29 cellular contexts compared by ENCODE assay signal in genomic region chr1:76993036-76993435, GRCh38.
DNase-seq lines count a peak whose midpoint lies in the region; ATAC-seq, FAIRE-seq and TF ChIP-seq lines count a peak whose summit lies in the region.
"Had no signal": no experiment of that assay in that cellular context is flagged by ENCODE, and none has a peak within 500 bp of the region (broad histone marks: within the 10 kb centered on the region; RNA-seq: fewer than 3 reads in every experiment).

No MANE protein-coding gene starts in this region.

- in situ Hi-C loops in HepG2 (cut with HindIII; ENCODE audit: extremely low pct_ligation_motif_present, low pct_unique_long_range_greater_than_20kb) (no loop called here), K562 (cut with MboI) (no loop called here)

- H3K79me2 ChIP-seq in HepG2 (ENCODE audit: insufficient read depth, low read length) (no peaks in the 10 kb centered on the region), K562 (ENCODE audit: control insufficient read depth, insufficient read depth, low read length) (no peaks in the 10 kb centered on the region)

- no TSS peak for BruUV-seq in HepG2 (replicated peaks; lab: Mats Ljungman, UMichigan)
- no TSS peak for BruUV-seq in K562 (replicated peaks; lab: Mats Ljungman, UMichigan)

- TF ChIP-seq POLR2A in HepG2 (IDR thresholded peaks at IDR 0.05; ENCODE audit: insufficient read depth in 1 of 2, low read depth in 2 of 2, low read length in 2 of 2) (no peak), right lobe of liver (IDR thresholded peaks at IDR 0.05) (no peak), K562 (conservative IDR thresholded peaks at IDR 0.05) (no peak)

- no peaks in the 10 kb centered on the region for H4K20me1 ChIP-seq in HepG2 (ENCODE audit: insufficient read depth, low read length)
- H4K20me1 ChIP-seq in K562 (replicated peaks; ENCODE audit: control insufficient read depth, insufficient read depth, low read length): no peaks in the 10 kb centered on the region
- H4K20me1 ChIP-seq: BLaER1 had no signal

- H3K4me1 Mint-ChIP-seq in neural crest cell: peaks cover 22% of the 10 kb centered on the region
- H3K4me1 Mint-ChIP-seq: CD14-positive monocyte; CD4-positive, CD25-positive, alpha-beta regulatory T cell; CD8-positive, alpha-beta memory T cell had no signal

- no peak overlapping the region for H3K9ac ChIP-seq in HepG2 (ENCODE audit: insufficient read depth, low read depth, low read length)
- no peak overlapping the region for H3K9ac ChIP-seq in K562 (ENCODE audit: insufficient read depth in 1 of 2, low read depth in 2 of 2, low read length in 2 of 2)
- H3K9ac ChIP-seq: BLaER1 had no signal

- no peaks in the 10 kb centered on the region for H3K9me1 ChIP-seq in K562 (ENCODE audit: control insufficient read depth, insufficient read depth, low read length)

- CTCF ChIA-PET in HepG2 (lab: Yijun Ruan, JAX; ENCODE audit: low intra/inter-chr PET ratio, low total read pairs) (no interaction called here), K562 (lab: Yijun Ruan, JAX; ENCODE audit: low intra/inter-chr PET ratio) (no interaction called here)

- TF ChIP-seq CTCF in HepG2 (CRISPR knock-in tag; IDR thresholded peaks at IDR 0.05) (no peak), right lobe of liver (IDR thresholded peaks at IDR 0.05) (no peak), K562 (IDR thresholded peaks at IDR 0.05 in 2 of 3, conservative IDR thresholded peaks at IDR 0.05 in 1 of 3; ENCODE audit: insufficient read depth in 2 of 3, low read depth in 1 of 3, low read length in 3 of 3) (no peak), neural crest cell (conservative IDR thresholded peaks at IDR 0.05) (no peak)

- H3K4me1 ChIP-seq in HepG2 (ENCODE audit: insufficient read depth, low read length): no peaks in the 10 kb centered on the region
- no peaks in the 10 kb centered on the region for H3K4me1 ChIP-seq in right lobe of liver
- no peaks in the 10 kb centered on the region for H3K4me1 ChIP-seq in K562 (replicated peaks in 1 of 2; ENCODE audit: control insufficient read depth in 2 of 2, insufficient read depth in 2 of 2, low read length in 2 of 2)
- H3K4me1 ChIP-seq: BE2C, BLaER1 had no signal

- WGBS in HepG2 (ENCODE audit: low lambda C conversion rate): 44% methylated on average over 1 of the region's 1 CpG
- 100% methylated on average over 1 of the region's 1 CpG for WGBS in right lobe of liver (ENCODE audit: insufficient coverage, low coverage, low lambda C conversion rate, missing lambda C conversion rate)
- 6% methylated on average over 1 of the region's 1 CpG for WGBS in K562 (ENCODE audit: insufficient coverage, low coverage, missing lambda C conversion rate)

- no peak for FAIRE-seq in HepG2 (lab: Jason Lieb, UNC)
- no peak for FAIRE-seq in K562 (lab: Jason Lieb, UNC)
- FAIRE-seq: A204.1, GM12878, GM12892, GM18507, GM19239 had no signal

- intact Hi-C loops in HepG2 (cut with micrococcal nuclease; ENCODE audit: unreplicated experiment): no loop called here
- intact Hi-C loops in right lobe of liver (cut with DNase I): no loop called here
- intact Hi-C loops in K562 (cut with micrococcal nuclease): no loop called here

- no peaks in the 10 kb centered on the region for H3K27me3 ChIP-seq in HepG2 (ENCODE audit: control insufficient read depth in 1 of 2, insufficient read depth in 2 of 2, low read length in 2 of 2)
- no peaks in the 10 kb centered on the region for H3K27me3 ChIP-seq in right lobe of liver
- no peaks in the 10 kb centered on the region for H3K27me3 ChIP-seq in K562 (ENCODE audit: control insufficient read depth in 2 of 2, insufficient read depth in 2 of 2, low read length in 2 of 2)
- H3K27me3 ChIP-seq: BE2C, BLaER1 had no signal

- ATAC-seq in HepG2 (no peak), right lobe of liver (no peak), K562 (no peak), GM19397 (IDR thresholded peaks at IDR 0.05; ENCODE audit: unreplicated experiment) (no peak), GM18870 (IDR thresholded peaks at IDR 0.05; ENCODE audit: unreplicated experiment) (no peak)
- ATAC-seq: GM12878 had no signal

- no peak overlapping the region for H3K4me3 Mint-ChIP-seq in neural crest cell
- H3K4me3 Mint-ChIP-seq: CD14-positive monocyte; CD4-positive, alpha-beta memory T cell; CD4-positive, CD25-positive, alpha-beta regulatory T cell; CD8-positive, alpha-beta memory T cell had no signal

- POLR2A ChIA-PET in HepG2 (lab: Yijun Ruan, JAX) (no interaction called here), K562 (lab: Yijun Ruan, JAX) (no interaction called here)

- H2AFZ ChIP-seq in HepG2 (ENCODE audit: low read length) (no peak overlapping the region), K562 (ENCODE audit: low read depth, low read length) (no peak overlapping the region)

- H3K4me3 ChIP-seq in HepG2 (replicated peaks in 1 of 3; ENCODE audit: insufficient read depth in 1 of 3, low read depth in 2 of 3, low read length in 3 of 3): no peak overlapping the region
- no peak overlapping the region for H3K4me3 ChIP-seq in right lobe of liver
- no peak overlapping the region for H3K4me3 ChIP-seq in K562
- H3K4me3 ChIP-seq: BLaER1, GM12878 had no signal

- DNase-seq in HepG2 (ENCODE audit: low spot score) (no peak), right lobe of liver (no peak), K562 (ENCODE audit: extremely low read depth in 1 of 4, low spot score in 3 of 4) (no peak), neural crest cell (ENCODE audit: low read depth, low spot score) (no peak), NCI-H345 (lab: John Stamatoyannopoulos, UW) (no peak)
- DNase-seq: 8988T; ACHN; BE2C; C1 segment of cervical spinal cord; CD4-positive, alpha-beta memory T cell; CD4-positive, CD25-positive, alpha-beta regulatory T cell; CD8-positive, alpha-beta memory T cell; COR-L47; DMS 273 treated with DMSO at 0.1 percent for 48 hours; DMS153; DMS53; DMS79; DND-41; EL; GDM1 had no signal

- TF ChIP-seq RAD21 in HepG2 (CRISPR knock-in tag; IDR thresholded peaks at IDR 0.05) (no peak), K562 (CRISPR knock-in tag; conservative IDR thresholded peaks at IDR 0.05 in 1 of 2, IDR thresholded peaks at IDR 0.05 in 1 of 2) (no peak)

- no peaks in the 10 kb centered on the region for H3K9me3 Mint-ChIP-seq in neural crest cell

- no peak for TF ChIP-seq EP300 in HepG2 (IDR thresholded peaks at IDR 0.05; ENCODE audit: low read depth in 2 of 2, low read length in 2 of 2)
- TF ChIP-seq EP300 in HepG2 (CRISPR knock-in tag; IDR thresholded peaks at IDR 0.05; ENCODE audit: borderline replicate concordance): no peak
- no peak for TF ChIP-seq EP300 in K562 (IDR thresholded peaks at IDR 0.05; ENCODE audit: low read length)

- H3K9me3 ChIP-seq in HepG2 (ENCODE audit: low read length) (no peaks in the 10 kb centered on the region), right lobe of liver (no peaks in the 10 kb centered on the region), K562 (replicated peaks; ENCODE audit: control insufficient read depth, insufficient read depth, low read depth, low read length) (no peaks in the 10 kb centered on the region)
- H3K9me3 ChIP-seq: BE2C, BLaER1 had no signal

- no peak overlapping the region for H3K27ac ChIP-seq in HepG2 (ENCODE audit: extremely low read length, insufficient read depth, low read length)
- H3K27ac ChIP-seq in right lobe of liver: no peak overlapping the region
- no peak overlapping the region for H3K27ac ChIP-seq in K562 (ENCODE audit: extremely low read depth, low read depth, low read length)
- H3K27ac ChIP-seq: BLaER1 had no signal

- no peaks in the 10 kb centered on the region for H3K36me3 ChIP-seq in HepG2 (replicated peaks in 1 of 2; ENCODE audit: control insufficient read depth in 1 of 2, insufficient read depth in 2 of 2, low read length in 2 of 2)
- no peaks in the 10 kb centered on the region for H3K36me3 ChIP-seq in right lobe of liver
- H3K36me3 ChIP-seq in K562 (ENCODE audit: control insufficient read depth, insufficient read depth, low read length): no peaks in the 10 kb centered on the region
- H3K36me3 ChIP-seq: BE2C, BLaER1 had no signal

- H3K27ac Mint-ChIP-seq in neural crest cell (ENCODE audit: unreplicated experiment): peak overlapping the region; percentile 91
- H3K27ac Mint-ChIP-seq: CD4-positive, alpha-beta memory T cell; CD4-positive, CD25-positive, alpha-beta regulatory T cell; CD8-positive, alpha-beta memory T cell had no signal

- H3K36me3 Mint-ChIP-seq in neural crest cell (ENCODE audit: low read depth): peaks cover 3% of the 10 kb centered on the region
- H3K36me3 Mint-ChIP-seq: CD14-positive monocyte; CD4-positive, alpha-beta memory T cell; CD4-positive, CD25-positive, alpha-beta regulatory T cell; CD8-positive, alpha-beta memory T cell had no signal

- H3K27me3 Mint-ChIP-seq in neural crest cell (ENCODE audit: low read depth): no peaks in the 10 kb centered on the region
- H3K27me3 Mint-ChIP-seq: CD4-positive, CD25-positive, alpha-beta regulatory T cell had no signal

- no peak overlapping the region for H3K4me2 ChIP-seq in HepG2 (ENCODE audit: low read depth, low read length)
- no peak overlapping the region for H3K4me2 ChIP-seq in K562 (ENCODE audit: insufficient read depth, low read length)
- H3K4me2 ChIP-seq: BLaER1 had no signal

TF ChIP-seq in HepG2, 621 proteins besides CTCF, POLR2A, EP300 and RAD21:
- TF ChIP-seq STAG1 (CRISPR knock-in tag; IDR thresholded peaks at IDR 0.05): no peak
- no peak for TF ChIP-seq SCMH1 (CRISPR knock-in tag; IDR thresholded peaks at IDR 0.05; ENCODE audit: borderline replicate concordance)
- no peak for TF ChIP-seq TSC22D2 (CRISPR knock-in tag; IDR thresholded peaks at IDR 0.05; ENCODE audit: borderline replicate concordance)
- TF ChIP-seq CEBPB (IDR thresholded peaks at IDR 0.05; ENCODE audit: borderline replicate concordance, low read depth, low read length): peak; percentile 40; the same call in 1 of the 2 replicates

TF ChIP-seq in K562, 482 proteins besides CTCF, POLR2A, EP300 and RAD21:
- TF ChIP-seq ZNF24 (IDR thresholded peaks at IDR 0.05) (no peak), CEBPB (tag; IDR thresholded peaks at IDR 0.05) (0 out of 2 replicates have a peak, but pooled peaks have one; percentile 30)

Comparison
In these comparisons a context has a peak if more than half of its experiments do, and no peak if none do; other contexts are left out.
1. Of the 241 proteins assayed by ChIP-seq in both HepG2 and K562: peak only in HepG2: none; only in K562: none; in both: CEBPB; in neither: 240.